2 cellular contexts compared by ENCODE assay signal in genomic region chr1:156090138-156090821, GRCh38.
TF ChIP-seq lines count a peak whose summit lies in the region.

No MANE protein-coding gene starts in this region.

TF ChIP-seq in A549, 52 proteins besides CTCF, POLR2A, EP300 and RAD21:
- TF ChIP-seq EHF (CRISPR knock-in tag; IDR thresholded peaks at IDR 0.05) (no peak), JUN (IDR thresholded peaks at IDR 0.05) (no peak), ATOH8 (CRISPR knock-in tag; IDR thresholded peaks at IDR 0.05; ENCODE audit: low read depth) (no peak), NPAS2 (CRISPR knock-in tag; IDR thresholded peaks at IDR 0.05; ENCODE audit: borderline replicate concordance) (no peak), TFCP2L1 (CRISPR knock-in tag; IDR thresholded peaks at IDR 0.05) (no peak), RFX5 (IDR thresholded peaks at IDR 0.05) (no peak), SMC3 (IDR thresholded peaks at IDR 0.05) (no peak), BCL3 (IDR thresholded peaks at IDR 0.05) (no peak), FOSL2 (IDR thresholded peaks at IDR 0.05) (no peak), FOSL2 (CRISPR knock-in tag; IDR thresholded peaks at IDR 0.05) (no peak), ZC3H11A (IDR thresholded peaks at IDR 0.05) (no peak), PHF8 (IDR thresholded peaks at IDR 0.05; ENCODE audit: borderline replicate concordance, low read depth) (no peak)
TF ChIP-seq in A549: peak in this region for 0.

TF ChIP-seq in HepG2, 621 proteins besides CTCF, POLR2A, EP300 and RAD21:
- TF ChIP-seq ZNF576 (CRISPR knock-in tag; IDR thresholded peaks at IDR 0.05) (0 out of 2 replicates have a peak, but pooled peaks have one; percentile 2), RBAK (CRISPR knock-in tag; IDR thresholded peaks at IDR 0.05) (0 out of 2 replicates have a peak, but pooled peaks have one; percentile 1), ATF2 (CRISPR knock-in tag; IDR thresholded peaks at IDR 0.05) (no peak)
